11 cellular contexts compared by ENCODE assay signal in the genomic region with DNA sequence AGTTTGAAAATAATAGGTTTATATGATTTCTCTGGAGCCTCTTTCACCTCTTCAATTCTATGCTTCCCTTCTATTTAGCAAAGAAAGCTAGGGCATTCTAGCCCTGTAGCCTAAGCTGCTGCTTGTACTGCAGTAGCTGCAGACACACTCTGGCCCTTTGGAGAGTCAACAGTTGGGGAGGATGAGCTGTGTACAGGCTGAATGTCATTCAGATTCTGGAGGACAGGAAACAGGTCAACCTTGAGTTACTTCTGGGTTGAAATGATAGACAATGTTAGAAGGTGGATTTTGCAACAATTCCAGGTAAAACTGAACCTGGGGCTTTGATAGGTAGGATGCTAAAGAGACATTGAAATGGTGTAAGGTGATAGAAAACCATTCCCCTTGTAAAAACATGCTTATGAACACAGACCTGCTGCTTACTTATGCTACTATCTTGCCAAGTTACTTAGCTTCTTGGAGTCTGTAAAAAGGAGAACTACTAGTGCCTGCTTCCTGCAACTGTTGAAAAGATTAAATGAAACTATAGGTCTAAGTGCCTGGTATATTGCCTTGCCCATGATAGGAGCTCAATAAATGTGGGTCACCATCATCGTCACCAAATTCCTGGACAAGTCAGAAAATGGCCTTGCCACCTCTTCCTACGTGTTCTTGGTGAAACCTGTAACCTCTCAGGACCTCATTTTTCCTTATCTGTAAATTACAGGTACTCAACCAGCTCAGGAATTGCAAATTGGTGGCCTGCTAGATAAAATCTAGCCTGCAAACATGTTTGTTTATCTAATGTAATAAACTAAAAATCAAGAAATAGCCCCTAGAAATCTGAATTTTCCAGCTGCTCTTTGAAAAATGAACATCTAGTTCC.
A peak's percentile ranks its signal among the peaks of the same experiment; 100 is the strongest.
DNase-seq lines count a peak whose midpoint lies in the region; ATAC-seq lines count a peak whose summit lies in the region.
"Had no signal": no experiment of that assay in that cellular context is flagged by ENCODE, and none has a peak within 500 bp of the region (broad histone marks: within the 10 kb centered on the region; RNA-seq: fewer than 3 reads in every experiment).

No MANE protein-coding gene starts in this region.

- DNase-seq in GF-D8 (lab: John Stamatoyannopoulos, UW) (peak; percentile 16), SKM-1 (lab: John Stamatoyannopoulos, UW; ENCODE audit: unreplicated experiment) (peak; percentile 8), medulla oblongata (ENCODE audit: extremely low spot score) (peak; percentile 44), LoVo (ENCODE audit: low spot score) (no peak), T1000 (lab: John Stamatoyannopoulos, UW) (no peak)
- DNase-seq: NCI-H1436 treated with DMSO at 0.1 percent for 48 hours, NCI-H345, posterior cingulate gyrus, small intestine had no signal

- ATAC-seq in HG03025 (IDR thresholded peaks at IDR 0.05; ENCODE audit: low FRiP score, unreplicated experiment) = peak; percentile 39
- ATAC-seq in HG02973 (IDR thresholded peaks at IDR 0.05; ENCODE audit: unreplicated experiment) = no peak

Comparison
In these comparisons a context has a peak if more than half of its experiments do, and no peak if none do; other contexts are left out.
1. DNase-seq: peak in GF-D8 (single experiment), SKM-1 (single experiment) and medulla oblongata (single experiment); none in LoVo (single experiment) and T1000 (single experiment).